Comparison of ENCODE assay signal across 17 cellular contexts in the genomic region with DNA sequence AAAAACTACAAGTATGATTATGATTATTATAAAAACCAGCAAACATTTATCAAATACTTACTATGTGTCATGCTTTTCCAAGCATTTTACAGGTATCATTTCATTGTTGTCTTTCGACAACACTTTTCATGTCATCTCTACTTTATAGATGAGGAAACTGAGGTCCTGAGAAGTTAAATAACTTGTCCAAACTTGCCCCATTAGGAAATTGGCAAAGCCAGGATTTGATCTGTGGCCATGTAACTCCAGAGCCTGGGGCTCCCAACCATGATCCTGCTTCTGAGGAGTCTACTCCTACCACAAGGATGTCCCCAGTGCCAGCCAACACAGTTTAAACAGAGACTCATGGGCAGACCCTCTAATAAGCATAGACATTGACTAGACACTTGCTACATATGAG. TPM values are rescaled to one million over a fixed set of nuclear protein-coding genes. Genes with fewer than 3 reads are reported as not detected.
A peak's percentile ranks its signal among the peaks of the same experiment; 100 is the strongest.
DNase-seq lines count a peak whose midpoint lies in the region; ATAC-seq, FAIRE-seq and TF ChIP-seq lines count a peak whose summit lies in the region.
"Had no signal": no experiment of that assay in that cellular context is flagged by ENCODE, and none has a peak within 500 bp of the region (broad histone marks: within the 10 kb centered on the region; RNA-seq: fewer than 3 reads in every experiment).

No MANE protein-coding gene starts in this region.

- peak; percentile 48 for FAIRE-seq in keratinocyte (lab: Jason Lieb, UNC)
- FAIRE-seq: K562 had no signal

- no peak overlapping the region for H3K4me2 ChIP-seq in IMR-90 (ENCODE audit: low read depth, low read length)
- H3K4me2 ChIP-seq in keratinocyte (ENCODE audit: control insufficient read depth, extremely low read depth, insufficient read depth, low read depth, low read length) = peak overlapping the region; percentile 59

- dilution Hi-C loops in IMR-90 (cut with HindIII; ENCODE audit: low sequenced_read_pairs, unreplicated experiment) = no loop called here
- dilution Hi-C loops in keratinocyte (cut with MboI; ENCODE audit: extremely low pct_ligation_motif_present, low sequenced_read_pairs) = no loop called here

- no peak for TF ChIP-seq EP300 in transverse colon (IDR thresholded peaks at IDR 0.05; ENCODE audit: low read depth)

- no peak overlapping the region for H3K27ac Mint-ChIP-seq in nephron progenitor cell

- H3K27me3 ChIP-seq in IMR-90 (ENCODE audit: control insufficient read depth, insufficient read depth, low read length) = no peaks in the 10 kb centered on the region
- no peaks in the 10 kb centered on the region for H3K27me3 ChIP-seq in body of pancreas
- no peaks in the 10 kb centered on the region for H3K27me3 ChIP-seq in keratinocyte (ENCODE audit: control insufficient read depth, extremely low read depth, insufficient read depth, low read length)
- H3K27me3 ChIP-seq in transverse colon = no peaks in the 10 kb centered on the region
- H3K27me3 ChIP-seq: BE2C had no signal

- H3K18ac ChIP-seq in IMR-90 (ENCODE audit: low read depth, low read length) = no peak overlapping the region

- no peaks in the 10 kb centered on the region for H3K9me3 ChIP-seq in IMR-90 (ENCODE audit: control insufficient read depth, insufficient read depth, low read length)
- H3K9me3 ChIP-seq in body of pancreas = no peaks in the 10 kb centered on the region
- no peaks in the 10 kb centered on the region for H3K9me3 ChIP-seq in keratinocyte (ENCODE audit: control insufficient read depth, low read depth, low read length)
- no peaks in the 10 kb centered on the region for H3K9me3 ChIP-seq in transverse colon
- H3K9me3 ChIP-seq: BE2C had no signal

- H3K9me3 Mint-ChIP-seq in nephron progenitor cell = no peaks in the 10 kb centered on the region
- H3K9me3 Mint-ChIP-seq: CD4-positive, alpha-beta memory T cell had no signal

- no peak for DNase-seq in IMR-90
- DNase-seq in body of pancreas = no peak
- no peak for DNase-seq in keratinocyte (ENCODE audit: low read depth, low spot score)
- no peak for DNase-seq in transverse colon
- DNase-seq in nephron progenitor cell = no peak
- no peak for DNase-seq in ACHN
- DNase-seq in 8988T = no peak
- DNase-seq: BE2C; CD4-positive, alpha-beta memory T cell; GM23248; NCI-H1417 treated with DMSO at 0.1 percent for 48 hours; NCI-H2029; NCI-H748 treated with DMSO at 0.1 percent for 48 hours; PC-3 had no signal

- POLR2A ChIA-PET in IMR-90 (lab: Charles Lee; ENCODE audit: unreplicated experiment) = no interaction called here

- H3K9ac ChIP-seq in IMR-90 (ENCODE audit: low read depth, low read length) (no peak overlapping the region), keratinocyte (ENCODE audit: control insufficient read depth, extremely low read depth, insufficient read depth, low read length) (no peak overlapping the region)
- H3K9ac ChIP-seq: GM23248 had no signal

- H2BK15ac ChIP-seq in IMR-90 (ENCODE audit: low read depth, low read length) = no peak overlapping the region; the same call in 2 of the 3 replicates

- H3K56ac ChIP-seq in IMR-90 (ENCODE audit: extremely low read depth, insufficient read depth, low read length) = no peak overlapping the region

- TF ChIP-seq RAD21 in IMR-90 (IDR thresholded peaks at IDR 0.05; ENCODE audit: low read length) = no peak

- TF ChIP-seq POLR2A in IMR-90 (IDR thresholded peaks at IDR 0.05; ENCODE audit: low read depth, low read length) (no peak), body of pancreas (IDR thresholded peaks at IDR 0.05) (no peak), transverse colon (IDR thresholded peaks at IDR 0.05) (no peak)

- H3K4ac ChIP-seq in IMR-90 (ENCODE audit: low read depth, low read length) = peak overlapping the region; percentile 32; the same call in 1 of the 2 replicates

- no peak overlapping the region for H4K5ac ChIP-seq in IMR-90 (ENCODE audit: low read depth, low read length)

- H3K14ac ChIP-seq in IMR-90 (replicated peaks; ENCODE audit: low read depth, low read length) = 0 out of 2 replicates have a peak overlapping the region, but pooled peaks have one; percentile 61

- no peaks in the 10 kb centered on the region for H3K9me1 ChIP-seq in IMR-90 (ENCODE audit: insufficient read depth, low read length)
- H3K9me1 ChIP-seq in keratinocyte (ENCODE audit: control insufficient read depth, extremely low read depth, insufficient read depth, low read length) = peaks cover 6% of the 10 kb centered on the region

- H3K79me1 ChIP-seq in IMR-90 (ENCODE audit: low read depth in 1 of 2, low read length in 2 of 2) = no peaks in the 10 kb centered on the region

- H4K8ac ChIP-seq in IMR-90 (ENCODE audit: low read depth in 2 of 2, low read length in 2 of 2) = no peak overlapping the region

- CTCF ChIA-PET in IMR-90 (lab: Yijun Ruan, JAX) = interaction anchor here (0.7 kb wide), 1 partner anchor 174 kb away, joined by 3 read pairs; no protein-coding TSS in a partner anchor

- no peaks in the 10 kb centered on the region for H3K27me3 Mint-ChIP-seq in nephron progenitor cell (ENCODE audit: low read depth, poor library complexity)

- no peak overlapping the region for H3K4me3 Mint-ChIP-seq in nephron progenitor cell
- H3K4me3 Mint-ChIP-seq: CD4-positive, alpha-beta memory T cell had no signal

- H2AK5ac ChIP-seq in IMR-90 (ENCODE audit: low read depth, low read length) = no peak overlapping the region; the same call in 1 of the 2 replicates

- H3K23ac ChIP-seq in IMR-90 (ENCODE audit: low read depth, low read length) = no peak overlapping the region

- no peaks in the 10 kb centered on the region for H3K36me3 ChIP-seq in IMR-90 (ENCODE audit: control insufficient read depth, insufficient read depth, low read length)
- H3K36me3 ChIP-seq in body of pancreas (replicated peaks in 1 of 2; ENCODE audit: insufficient read depth in 1 of 2, low read depth in 2 of 2) = no peaks in the 10 kb centered on the region
- peaks cover 5 to 6% of the 10 kb centered on the region in 2 experiments for H3K36me3 ChIP-seq in keratinocyte (ENCODE audit: control insufficient read depth in 2 of 2, extremely low read depth in 1 of 2, insufficient read depth in 2 of 2, low read length in 2 of 2)
- no peaks in the 10 kb centered on the region for H3K36me3 ChIP-seq in transverse colon
- H3K36me3 ChIP-seq: BE2C had no signal

- TF ChIP-seq CTCF in IMR-90 (conservative IDR thresholded peaks at IDR 0.05; ENCODE audit: low read depth, low read length) = no peak
- no peak for TF ChIP-seq CTCF in body of pancreas (IDR thresholded peaks at IDR 0.05)
- no peak for TF ChIP-seq CTCF in keratinocyte (optimal IDR thresholded peaks at IDR 0.05 in 1 of 3, IDR thresholded peaks at IDR 0.05 in 1 of 3, conservative IDR thresholded peaks at IDR 0.05 in 1 of 3; ENCODE audit: extremely low read depth in 1 of 3, insufficient read depth in 2 of 3, low read length in 3 of 3)
- TF ChIP-seq CTCF in transverse colon (IDR thresholded peaks at IDR 0.05) = no peak
- TF ChIP-seq CTCF in nephron progenitor cell (IDR thresholded peaks at IDR 0.05) = no peak

- H3K4me1 ChIP-seq in IMR-90 (ENCODE audit: control insufficient read depth, insufficient read depth, low read length) = peaks cover 4% of the 10 kb centered on the region; the same call in 1 of the 2 replicates
- H3K4me1 ChIP-seq in body of pancreas = peaks cover 100% of the 10 kb centered on the region
- peaks cover 96% of the 10 kb centered on the region for H3K4me1 ChIP-seq in keratinocyte (ENCODE audit: control insufficient read depth, extremely low read depth, insufficient read depth, low read length)
- H3K4me1 ChIP-seq in transverse colon = peaks cover 7 to 91% (median 55%) of the 10 kb centered on the region in 4 donors
- H3K4me1 ChIP-seq: BE2C had no signal

- intact Hi-C loops in IMR-90 (cut with micrococcal nuclease) (no loop called here), body of pancreas (cut with DNase I) (no loop called here), transverse colon (cut with DNase I; ENCODE audit: low total_unique reads) (no loop called here)

- H3K4me1 Mint-ChIP-seq in nephron progenitor cell = peaks cover 46% of the 10 kb centered on the region

- BruUV-seq in IMR-90 (replicated peaks; lab: Mats Ljungman, UMichigan) = no TSS peak

- no peak overlapping the region for H3K27ac ChIP-seq in IMR-90 (ENCODE audit: insufficient read depth, low read length)
- H3K27ac ChIP-seq in body of pancreas = peak overlapping the region; percentile 41 to 94 (median 90)
- peak overlapping the region; percentile 4 for H3K27ac ChIP-seq in keratinocyte (ENCODE audit: control insufficient read depth, insufficient read depth, low read length)
- peak overlapping the region; percentile 85 to 89 (median 86) for H3K27ac ChIP-seq in transverse colon
- H3K27ac ChIP-seq: GM23248 had no signal

- no peak for ATAC-seq in IMR-90 (ENCODE audit: low read depth)
- ATAC-seq in body of pancreas = no peak
- ATAC-seq: HCT116, K562, PC-3, Right ventricle myocardium inferior had no signal

- in situ Hi-C loops in IMR-90 (cut with MboI; ENCODE audit: low sequenced_read_pairs) = no loop called here
- in situ Hi-C loops in transverse colon (cut with MboI; ENCODE audit: low pct_ligation_motif_present in 1 of 4, low pct_unique_long_range_greater_than_20kb in 1 of 4, low sequenced_read_pairs in 3 of 4) = no loop called here
- in situ Hi-C loops in ACHN (cut with HindIII; ENCODE audit: low pct_ligation_motif_present, low pct_unique_long_range_greater_than_20kb, low sequenced_read_pairs) = no loop called here

- peaks cover 94% of the 10 kb centered on the region for H3K79me2 ChIP-seq in keratinocyte (ENCODE audit: control insufficient read depth, insufficient read depth, low read length)

- H2AFZ ChIP-seq in IMR-90 (replicated peaks; ENCODE audit: low read length, poor library complexity) (no peak overlapping the region), keratinocyte (ENCODE audit: control insufficient read depth, low read length) (no peak overlapping the region)
- H2AFZ ChIP-seq: GM23248 had no signal

- H4K20me1 ChIP-seq in IMR-90 (ENCODE audit: insufficient read depth, low read length) (no peaks in the 10 kb centered on the region), keratinocyte (ENCODE audit: control insufficient read depth, extremely low read depth, insufficient read depth, low read length) (no peaks in the 10 kb centered on the region)

- H3K36me3 Mint-ChIP-seq in nephron progenitor cell (ENCODE audit: low read depth) = no peaks in the 10 kb centered on the region
- H3K36me3 Mint-ChIP-seq: CD4-positive, alpha-beta memory T cell had no signal

- H2AK9ac ChIP-seq in IMR-90 (replicated peaks; ENCODE audit: low read depth, low read length, poor library complexity) = no peak overlapping the region

- no CpG with 5 or more reads among the region's 1 CpG for WGBS in IMR-90 (ENCODE audit: extremely low coverage in 2 of 2, insufficient read length in 1 of 2), 2 experiments
- WGBS in body of pancreas, 2 donors = 84 to 97% methylated on average over 1 of the region's 1 CpG
- WGBS in transverse colon (ENCODE audit: low coverage in 1 of 2), 2 donors = 47 to 100% methylated on average over 1 of the region's 1 CpG

- H4K91ac ChIP-seq in IMR-90 (ENCODE audit: insufficient read depth, low read depth, low read length) = no peak overlapping the region

- H2BK20ac ChIP-seq in IMR-90 (ENCODE audit: low read depth, low read length) = no peak overlapping the region

- H2BK120ac ChIP-seq in IMR-90 (ENCODE audit: low read depth, low read length) = no peak overlapping the region

- no peak overlapping the region for H2BK5ac ChIP-seq in IMR-90 (ENCODE audit: low read depth, low read length, poor library complexity, severe bottlenecking)

- no peak overlapping the region for H3K4me3 ChIP-seq in IMR-90 (ENCODE audit: insufficient read depth, low read depth, low read length)
- no peak overlapping the region for H3K4me3 ChIP-seq in body of pancreas
- no peak overlapping the region for H3K4me3 ChIP-seq in keratinocyte (ENCODE audit: control insufficient read depth in 2 of 3, extremely low read depth in 1 of 3, insufficient read depth in 2 of 3, low read depth in 1 of 3, low read length in 3 of 3)
- no peak overlapping the region for H3K4me3 ChIP-seq in transverse colon
- H3K4me3 ChIP-seq: GM23248, K562 had no signal

RNA-seq across cellular contexts. Expression of a gene that starts 15.2 kb away (rescaled TPM):
- total RNA-seq in IMR-90 (2012; rRNA removed) (under 0.01 TPM in 1 of 2 replicates, not detected in the other), body of pancreas (10 to 100 TPM; 21.4 to 40.5 TPM), transverse colon (100 to 1,000 TPM; 206 to 406 (median 262) TPM)
- polyA plus RNA-seq in IMR-90 (2012; rRNA removed) (not detected in 2 replicates), keratinocyte (64.1 to 74.7 TPM (median 64.2 TPM) in 3 replicates)
- polyA plus RNA-seq in IMR-90 (2012; cell fraction: cytosol; rRNA removed) = not detected in 2 replicates
- not detected in 2 replicates for polyA plus RNA-seq in IMR-90 (2012; cell fraction: nucleus; rRNA removed; ENCODE audit: low replicate concordance)
- polyA plus RNA-seq in keratinocyte (2011; ENCODE audit: low read depth) = 166 TPM
- 35.4 and 44.1 TPM in 2 replicates for polyA plus RNA-seq in keratinocyte (2011; cell fraction: cytosol; rRNA removed)
- 63.4 and 73.7 TPM in 2 replicates for polyA plus RNA-seq in keratinocyte (2011; cell fraction: nucleus; rRNA removed)
- polyA plus RNA-seq in keratinocyte (2012; ENCODE audit: low replicate concordance) = 46.1 and 56.5 TPM in 2 replicates
- polyA minus RNA-seq in keratinocyte = 159 to 232 TPM (median 215 TPM) in 3 replicates
- 70.0 TPM for polyA minus RNA-seq in keratinocyte (2011; cell fraction: cytosol; rRNA and poly(A)+ RNA removed)
- polyA minus RNA-seq in keratinocyte (2011; cell fraction: nucleus; rRNA and poly(A)+ RNA removed) = 73.6 and 104 TPM in 2 replicates
- total RNA-seq: CD4-positive, alpha-beta memory T cell; GM23248 had no signal
- polyA plus RNA-seq: CD4-positive, alpha-beta memory T cell; GM23248 had no signal

Comparison
In these comparisons a context has a peak if more than half of its experiments do, and no peak if none do; other contexts are left out.
1. RNA of a gene that starts 15.2 kb away (total RNA-seq): 206 to 406 TPM in transverse colon and 21.4 to 40.5 TPM in body of pancreas; under 0.01 TPM in IMR-90; every median in the first group is over 10 times any median in the second.